Comparison of ENCODE assay signal across 3 cellular contexts in the genomic region with DNA sequence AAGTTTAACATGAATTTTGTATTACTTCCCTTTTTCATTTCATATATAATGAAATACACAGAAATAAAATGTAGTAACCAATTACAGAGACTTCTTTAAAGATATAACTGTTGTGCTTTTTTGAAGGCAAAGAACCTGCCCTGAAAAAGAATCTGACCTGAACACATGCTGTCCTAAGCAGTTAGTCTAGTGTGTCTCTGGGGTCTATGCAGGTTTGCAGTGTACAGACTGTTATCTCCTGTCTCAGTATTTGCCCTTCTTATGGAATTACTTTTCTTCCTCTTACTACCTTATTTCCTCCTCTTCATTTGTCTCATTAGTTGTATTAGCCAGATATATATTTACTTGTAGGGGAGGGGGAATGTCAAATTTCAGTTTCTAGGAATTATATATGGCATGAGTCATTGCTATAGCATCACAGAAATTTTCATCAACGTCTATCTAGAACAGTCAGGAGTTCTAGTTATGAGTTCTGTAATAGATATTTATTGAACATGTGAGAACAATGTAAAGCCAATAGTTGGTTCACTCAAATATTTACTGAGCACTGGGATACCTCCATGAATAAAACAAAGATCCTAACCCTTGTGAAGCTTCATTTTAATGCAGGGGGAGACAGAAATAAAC.
TF ChIP-seq lines count a peak whose summit lies in the region.

No MANE protein-coding gene starts in this region.

TF ChIP-seq in SK-N-SH treated with all-trans-retinoic acid at 6 μM for 48 hours, 23 proteins besides CTCF, POLR2A, EP300 and RAD21:
- TF ChIP-seq ARNTL (CRISPR knock-in tag; IDR thresholded peaks at IDR 0.05; ENCODE audit: borderline replicate concordance, low read depth) (no peak), ISL1 (CRISPR knock-in tag; IDR thresholded peaks at IDR 0.05) (no peak), ZFP30 (CRISPR knock-in tag; IDR thresholded peaks at IDR 0.05) (no peak), ZNF70 (CRISPR knock-in tag; IDR thresholded peaks at IDR 0.05) (no peak), ZNF565 (CRISPR knock-in tag; conservative IDR thresholded peaks at IDR 0.05; ENCODE audit: low read depth) (no peak), BACH2 (CRISPR knock-in tag; IDR thresholded peaks at IDR 0.05; ENCODE audit: borderline replicate concordance) (no peak)

TF ChIP-seq in SK-N-SH, 30 proteins besides CTCF, POLR2A, EP300 and RAD21:
- no peak for TF ChIP-seq YY1 (IDR thresholded peaks at IDR 0.05; ENCODE audit: low read depth)
- no peak for TF ChIP-seq TCF12 (IDR thresholded peaks at IDR 0.05)
- TF ChIP-seq, protein P1, sequence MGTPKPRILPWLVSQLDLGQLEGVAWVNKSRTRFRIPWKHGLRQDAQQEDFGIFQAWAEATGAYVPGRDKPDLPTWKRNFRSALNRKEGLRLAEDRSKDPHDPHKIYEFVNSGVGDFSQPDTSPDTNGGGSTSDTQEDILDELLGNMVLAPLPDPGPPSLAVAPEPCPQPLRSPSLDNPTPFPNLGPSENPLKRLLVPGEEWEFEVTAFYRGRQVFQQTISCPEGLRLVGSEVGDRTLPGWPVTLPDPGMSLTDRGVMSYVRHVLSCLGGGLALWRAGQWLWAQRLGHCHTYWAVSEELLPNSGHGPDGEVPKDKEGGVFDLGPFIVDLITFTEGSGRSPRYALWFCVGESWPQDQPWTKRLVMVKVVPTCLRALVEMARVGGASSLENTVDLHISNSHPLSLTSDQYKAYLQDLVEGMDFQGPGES (IDR thresholded peaks at IDR 0.05; ENCODE audit: low read depth, low read length) = no peak
- no peak for TF ChIP-seq RFX5 (IDR thresholded peaks at IDR 0.05; ENCODE audit: low read length)
- no peak for TF ChIP-seq ELF1 (IDR thresholded peaks at IDR 0.05)
- TF ChIP-seq JUND (IDR thresholded peaks at IDR 0.05) = no peak; the same call in 1 of the 2 replicates
- TF ChIP-seq, protein P2, sequence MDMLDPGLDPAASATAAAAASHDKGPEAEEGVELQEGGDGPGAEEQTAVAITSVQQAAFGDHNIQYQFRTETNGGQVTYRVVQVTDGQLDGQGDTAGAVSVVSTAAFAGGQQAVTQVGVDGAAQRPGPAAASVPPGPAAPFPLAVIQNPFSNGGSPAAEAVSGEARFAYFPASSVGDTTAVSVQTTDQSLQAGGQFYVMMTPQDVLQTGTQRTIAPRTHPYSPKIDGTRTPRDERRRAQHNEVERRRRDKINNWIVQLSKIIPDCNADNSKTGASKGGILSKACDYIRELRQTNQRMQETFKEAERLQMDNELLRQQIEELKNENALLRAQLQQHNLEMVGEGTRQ (IDR thresholded peaks at IDR 0.05; ENCODE audit: borderline replicate concordance, low read depth, low read length) = no peak
- no peak for TF ChIP-seq TAF1 (IDR thresholded peaks at IDR 0.05; ENCODE audit: borderline replicate concordance, low read depth, low read length)
- TF ChIP-seq POLR2AphosphoS5 (IDR thresholded peaks at IDR 0.05; ENCODE audit: low read depth, low read length) = no peak
- TF ChIP-seq MXI1 (IDR thresholded peaks at IDR 0.05; ENCODE audit: low read depth, low read length) = no peak
- TF ChIP-seq, protein P3, sequence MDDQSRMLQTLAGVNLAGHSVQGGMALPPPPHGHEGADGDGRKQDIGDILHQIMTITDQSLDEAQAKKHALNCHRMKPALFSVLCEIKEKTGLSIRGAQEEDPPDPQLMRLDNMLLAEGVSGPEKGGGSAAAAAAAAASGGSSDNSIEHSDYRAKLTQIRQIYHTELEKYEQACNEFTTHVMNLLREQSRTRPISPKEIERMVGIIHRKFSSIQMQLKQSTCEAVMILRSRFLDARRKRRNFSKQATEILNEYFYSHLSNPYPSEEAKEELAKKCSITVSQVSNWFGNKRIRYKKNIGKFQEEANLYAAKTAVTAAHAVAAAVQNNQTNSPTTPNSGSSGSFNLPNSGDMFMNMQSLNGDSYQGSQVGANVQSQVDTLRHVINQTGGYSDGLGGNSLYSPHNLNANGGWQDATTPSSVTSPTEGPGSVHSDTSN (IDR thresholded peaks at IDR 0.05) = no peak
- TF ChIP-seq, protein P4, sequence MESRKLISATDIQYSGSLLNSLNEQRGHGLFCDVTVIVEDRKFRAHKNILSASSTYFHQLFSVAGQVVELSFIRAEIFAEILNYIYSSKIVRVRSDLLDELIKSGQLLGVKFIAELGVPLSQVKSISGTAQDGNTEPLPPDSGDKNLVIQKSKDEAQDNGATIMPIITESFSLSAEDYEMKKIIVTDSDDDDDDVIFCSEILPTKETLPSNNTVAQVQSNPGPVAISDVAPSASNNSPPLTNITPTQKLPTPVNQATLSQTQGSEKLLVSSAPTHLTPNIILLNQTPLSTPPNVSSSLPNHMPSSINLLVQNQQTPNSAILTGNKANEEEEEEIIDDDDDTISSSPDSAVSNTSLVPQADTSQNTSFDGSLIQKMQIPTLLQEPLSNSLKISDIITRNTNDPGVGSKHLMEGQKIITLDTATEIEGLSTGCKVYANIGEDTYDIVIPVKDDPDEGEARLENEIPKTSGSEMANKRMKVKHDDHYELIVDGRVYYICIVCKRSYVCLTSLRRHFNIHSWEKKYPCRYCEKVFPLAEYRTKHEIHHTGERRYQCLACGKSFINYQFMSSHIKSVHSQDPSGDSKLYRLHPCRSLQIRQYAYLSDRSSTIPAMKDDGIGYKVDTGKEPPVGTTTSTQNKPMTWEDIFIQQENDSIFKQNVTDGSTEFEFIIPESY (IDR thresholded peaks at IDR 0.05; ENCODE audit: borderline replicate concordance, low read depth) = no peak
- TF ChIP-seq NRF1 (IDR thresholded peaks at IDR 0.05; ENCODE audit: low read depth, low read length) = no peak
- TF ChIP-seq RCOR1 (IDR thresholded peaks at IDR 0.05; ENCODE audit: low read length) = no peak
- TF ChIP-seq CHD2 (IDR thresholded peaks at IDR 0.05; ENCODE audit: low read length, partially characterized antibody) = no peak
- TF ChIP-seq EZH2phosphoT487 (IDR thresholded peaks at IDR 0.05; ENCODE audit: borderline replicate concordance, low read depth) = no peak
- TF ChIP-seq, protein P5, sequence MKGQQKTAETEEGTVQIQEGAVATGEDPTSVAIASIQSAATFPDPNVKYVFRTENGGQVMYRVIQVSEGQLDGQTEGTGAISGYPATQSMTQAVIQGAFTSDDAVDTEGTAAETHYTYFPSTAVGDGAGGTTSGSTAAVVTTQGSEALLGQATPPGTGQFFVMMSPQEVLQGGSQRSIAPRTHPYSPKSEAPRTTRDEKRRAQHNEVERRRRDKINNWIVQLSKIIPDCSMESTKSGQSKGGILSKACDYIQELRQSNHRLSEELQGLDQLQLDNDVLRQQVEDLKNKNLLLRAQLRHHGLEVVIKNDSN (IDR thresholded peaks at IDR 0.05; ENCODE audit: borderline replicate concordance, low read depth) = no peak
- no peak for TF ChIP-seq RXRA (IDR thresholded peaks at IDR 0.05; ENCODE audit: borderline replicate concordance, low read depth)
- no peak for TF ChIP-seq GABPA (IDR thresholded peaks at IDR 0.05; ENCODE audit: low read depth)
- TF ChIP-seq FOXJ3 (CRISPR knock-in tag; IDR thresholded peaks at IDR 0.05) = no peak

TF ChIP-seq in HepG2, 621 proteins besides CTCF, POLR2A, EP300 and RAD21:
- TF ChIP-seq, protein P6, sequence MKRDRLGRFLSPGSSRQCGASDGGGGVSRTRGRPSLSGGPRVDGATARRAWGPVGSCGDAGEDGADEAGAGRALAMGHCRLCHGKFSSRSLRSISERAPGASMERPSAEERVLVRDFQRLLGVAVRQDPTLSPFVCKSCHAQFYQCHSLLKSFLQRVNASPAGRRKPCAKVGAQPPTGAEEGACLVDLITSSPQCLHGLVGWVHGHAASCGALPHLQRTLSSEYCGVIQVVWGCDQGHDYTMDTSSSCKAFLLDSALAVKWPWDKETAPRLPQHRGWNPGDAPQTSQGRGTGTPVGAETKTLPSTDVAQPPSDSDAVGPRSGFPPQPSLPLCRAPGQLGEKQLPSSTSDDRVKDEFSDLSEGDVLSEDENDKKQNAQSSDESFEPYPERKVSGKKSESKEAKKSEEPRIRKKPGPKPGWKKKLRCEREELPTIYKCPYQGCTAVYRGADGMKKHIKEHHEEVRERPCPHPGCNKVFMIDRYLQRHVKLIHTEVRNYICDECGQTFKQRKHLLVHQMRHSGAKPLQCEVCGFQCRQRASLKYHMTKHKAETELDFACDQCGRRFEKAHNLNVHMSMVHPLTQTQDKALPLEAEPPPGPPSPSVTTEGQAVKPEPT (CRISPR knock-in tag; IDR thresholded peaks at IDR 0.05; ENCODE audit: low read depth) = no peak
- TF ChIP-seq NCOR1 (IDR thresholded peaks at IDR 0.05; ENCODE audit: borderline replicate concordance, low read length) (no peak), CCAR2 (optimal IDR thresholded peaks at IDR 0.05; ENCODE audit: low read depth, low read length) (no peak), ZNF264 (CRISPR knock-in tag; IDR thresholded peaks at IDR 0.05) (no peak), MIXL1 (CRISPR knock-in tag; IDR thresholded peaks at IDR 0.05) (no peak)
